Comparison of ENCODE assay signal across 30 cellular contexts in the genomic region with DNA sequence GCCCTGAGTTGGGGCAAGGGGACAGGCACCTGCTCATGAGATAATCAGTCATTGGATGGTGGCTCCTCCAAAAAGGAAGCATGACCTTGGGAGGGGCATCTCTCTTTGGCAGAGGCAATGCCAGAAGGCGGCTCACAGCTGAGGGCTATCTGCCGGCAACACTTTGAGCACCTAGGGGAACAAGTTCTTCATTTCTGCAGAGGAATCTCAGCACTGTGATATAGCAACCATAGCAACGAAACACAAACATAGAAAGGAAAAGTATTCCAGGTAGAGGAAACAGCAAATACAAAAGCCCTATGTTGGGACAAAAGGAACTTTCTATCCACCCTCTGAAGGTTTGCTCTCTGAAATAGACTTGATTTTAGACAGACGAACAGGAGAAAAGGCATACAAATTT.
"Had no signal": no experiment of that assay in that cellular context is flagged by ENCODE, and none has a peak within 500 bp of the region (broad histone marks: within the 10 kb centered on the region; RNA-seq: fewer than 3 reads in every experiment).

No MANE protein-coding gene starts in this region.

- FAIRE-seq: islet of Langerhans, urothelium cell line had no signal

- H3K27me3 ChIP-seq: colonic mucosa, gastroesophageal sphincter, right lobe of liver, stomach, thyroid gland had no signal

- H3K9me3 ChIP-seq: colonic mucosa, gastroesophageal sphincter, heart left ventricle, right lobe of liver, stomach, thyroid gland had no signal

- H3K4me1 ChIP-seq: heart left ventricle, parathyroid adenoma, right lobe of liver had no signal

- H3K4me3 Mint-ChIP-seq: central memory CD8-positive, alpha-beta T cell; dendritic cell treated with granulocyte-macrophage colony-stimulating factor and Interleukin-4, amounts not matched to agents 40 ng/mL and 50 ng/mL, for 4 days; endodermal cell; natural killer cell; stimulated activated effector memory CD8-positive, alpha-beta T cell treated with anti-CD3 and anti-CD28 coated beads, Interleukin-12 subunit alpha, Interleukin-12 subunit beta, amount 100 ng/mL, for 72 hours; type B pancreatic cell had no signal

- H3K4me1 Mint-ChIP-seq: central memory CD8-positive, alpha-beta T cell; endodermal cell; natural killer cell; stimulated activated effector memory CD8-positive, alpha-beta T cell treated with anti-CD3 and anti-CD28 coated beads, Interleukin-12 subunit alpha, Interleukin-12 subunit beta, amount 100 ng/mL, for 72 hours had no signal

- H3K36me3 ChIP-seq: colonic mucosa, gastroesophageal sphincter, heart left ventricle, right lobe of liver, stomach, thyroid gland had no signal

- H3K4me3 ChIP-seq: colonic mucosa, gastroesophageal sphincter, heart left ventricle, right lobe of liver, smooth muscle cell, stomach, thyroid gland had no signal

- H3K36me3 Mint-ChIP-seq: natural killer cell; stimulated activated effector memory CD8-positive, alpha-beta T cell treated with anti-CD3 and anti-CD28 coated beads, Interleukin-12 subunit alpha, Interleukin-12 subunit beta, amount 100 ng/mL, for 72 hours; type B pancreatic cell had no signal

- H3K27ac Mint-ChIP-seq: dendritic cell treated with granulocyte-macrophage colony-stimulating factor and Interleukin-4, amounts not matched to agents 40 ng/mL and 50 ng/mL, for 4 days; endodermal cell; natural killer cell; progenitor cell of endocrine pancreas; stimulated activated effector memory CD8-positive, alpha-beta T cell treated with anti-CD3 and anti-CD28 coated beads, Interleukin-12 subunit alpha, Interleukin-12 subunit beta, amount 100 ng/mL, for 72 hours; type B pancreatic cell had no signal

- H3K9me3 Mint-ChIP-seq: central memory CD8-positive, alpha-beta T cell; dendritic cell treated with granulocyte-macrophage colony-stimulating factor and Interleukin-4, amounts not matched to agents 40 ng/mL and 50 ng/mL, for 4 days; endodermal cell; natural killer cell; stimulated activated effector memory CD8-positive, alpha-beta T cell treated with anti-CD3 and anti-CD28 coated beads, Interleukin-12 subunit alpha, Interleukin-12 subunit beta, amount 100 ng/mL, for 72 hours; type B pancreatic cell had no signal

- H3K27ac ChIP-seq: colonic mucosa, epithelial cell of prostate, gastroesophageal sphincter, heart left ventricle, parathyroid adenoma, right lobe of liver had no signal

- ATAC-seq: esophagus mucosa; gastroesophageal sphincter; heart left ventricle; left colon; left ventricle myocardium superior; natural killer cell; right lobe of liver; stimulated activated effector memory CD8-positive, alpha-beta T cell treated with anti-CD3 and anti-CD28 coated beads, Interleukin-12 subunit alpha, Interleukin-12 subunit beta, amount 100 ng/mL, for 72 hours had no signal

- DNase-seq: colonic mucosa; effector CD8-positive, alpha-beta T cell; endodermal cell; foreskin fibroblast; heart left ventricle; hippocampal formation; left colon; left ventricle myocardium superior; mammary epithelial cell; natural killer cell; occipital lobe; right lobe of liver; stimulated activated CD4-positive, alpha-beta T cell treated with anti-CD3 and anti-CD28 coated beads, Interleukin-12 subunit alpha, Interleukin-12 subunit beta, amount 100 ng/mL, for 4 hours; stimulated activated CD4-positive, alpha-beta T cell treated with anti-CD3 and anti-CD28 coated beads, Interleukin-1b, Interleukin-23, amount 100 ng/mL, for 48 hours; stimulated activated CD4-positive, alpha-beta T cell treated with anti-CD3 and anti-CD28 coated beads, Interleukin-4, amount 100 ng/mL, for 1 hour; stimulated activated naive CD4-positive, alpha-beta T cell treated with Interleukin-2 at 50 U/mL for 16 hours; stomach; thyroid gland had no signal
